Comparison of ENCODE assay signal across 7 cellular contexts in genomic region chr4:184328022-184328736, GRCh38.
DNase-seq lines count a peak whose midpoint lies in the region; ATAC-seq and TF ChIP-seq lines count a peak whose summit lies in the region.

No MANE protein-coding gene starts in this region.

- no peak overlapping the region for H3K4me2 ChIP-seq in H9 (ENCODE audit: insufficient read depth, insufficient read length, low read length)
- H3K4me2 ChIP-seq in hepatocyte, result no peak overlapping the region

- no peak for TF ChIP-seq CTCF in H9 (conservative IDR thresholded peaks at IDR 0.05)
- no peak for TF ChIP-seq CTCF in hepatocyte (IDR thresholded peaks at IDR 0.05; ENCODE audit: poor library complexity)

- H3K23me2 ChIP-seq in H9 (ENCODE audit: insufficient read length, low read depth, low read length, poor library complexity, severe bottlenecking), result no peaks in the 10 kb centered on the region

- H3K4me1 Mint-ChIP-seq in H9, result peaks cover 9 to 30% of the 10 kb centered on the region in 2 experiments; a peak in 3 of 4 replicates

- peaks cover 0 to 13% (median 5%) of the 10 kb centered on the region in 3 experiments; a peak in 4 of 7 replicates for H3K36me3 Mint-ChIP-seq in H9 (ENCODE audit: insufficient read depth in 1 of 3, low read depth in 3 of 3)

- peak; percentile 46; the same call in 1 of the 2 replicates for TF ChIP-seq POLR2A in Raji (IDR thresholded peaks at IDR 0.05; ENCODE audit: insufficient read depth, low read depth, low read length)

- DNase-seq in stimulated activated CD4-positive, alpha-beta T cell treated with anti-CD3 and anti-CD28 coated beads, Interleukin-15, amount 100 ng/mL, for 48 hours (ENCODE audit: low read depth in 2 of 2), result peak; percentile 32 to 41
- DNase-seq in NCI-H524 (lab: John Stamatoyannopoulos, UW), result no peak
- no peak for DNase-seq in H9
- DNase-seq in hepatocyte (ENCODE audit: low spot score), result no peak

- H2BK120ac ChIP-seq in H9 (ENCODE audit: low read depth, low read length, poor library complexity, severe bottlenecking), result no peak overlapping the region

- no peak overlapping the region for H2BK15ac ChIP-seq in H9 (ENCODE audit: low read depth, low read length)

- peaks cover 9 to 13% of the 10 kb centered on the region in 2 experiments; a peak in 3 of 5 replicates for H3K9me3 Mint-ChIP-seq in H9

- no peaks in the 10 kb centered on the region for H3K4me1 ChIP-seq in H9 (ENCODE audit: insufficient read depth, low read length)
- no peaks in the 10 kb centered on the region for H3K4me1 ChIP-seq in hepatocyte (ENCODE audit: insufficient read depth)

- H2BK12ac ChIP-seq in H9 (ENCODE audit: insufficient read length, low read depth, low read length), result no peak overlapping the region

- H3K14ac ChIP-seq in H9 (ENCODE audit: insufficient read depth, low read length), result no peak overlapping the region

- no peak overlapping the region for H3K27ac Mint-ChIP-seq in H9

- no peaks in the 10 kb centered on the region for H3K79me1 ChIP-seq in H9 (ENCODE audit: insufficient read depth, low read depth, low read length, poor library complexity, severe bottlenecking)

- no peak overlapping the region for H3T11ph ChIP-seq in H9 (ENCODE audit: low read length)

- H4K8ac ChIP-seq in H9 (replicated peaks; ENCODE audit: insufficient read length, low read depth, low read length), result no peak overlapping the region

- no peaks in the 10 kb centered on the region for H3K9me2 ChIP-seq in hepatocyte (replicated peaks; ENCODE audit: insufficient read depth)

- H3K27ac ChIP-seq in H9 (ENCODE audit: insufficient read length, low read depth, low read length), result no peak overlapping the region
- no peak overlapping the region for H3K27ac ChIP-seq in hepatocyte

- no peaks in the 10 kb centered on the region for H4K20me1 ChIP-seq in H9 (ENCODE audit: control insufficient read depth, insufficient read depth, insufficient read length)
- no peaks in the 10 kb centered on the region for H4K20me1 ChIP-seq in hepatocyte (ENCODE audit: insufficient read depth, poor library complexity, severe bottlenecking)

- no peak overlapping the region for H2BK5ac ChIP-seq in H9 (ENCODE audit: insufficient read length, low read length)

- H3K4me3 ChIP-seq in hepatocyte, result no peak overlapping the region

- no peak overlapping the region for H3K18ac ChIP-seq in H9 (ENCODE audit: insufficient read length, low read depth, low read length)

- no peaks in the 10 kb centered on the region for H3K36me3 ChIP-seq in hepatocyte (replicated peaks; ENCODE audit: insufficient read depth, low read depth)

- H3K9ac ChIP-seq in H9 (ENCODE audit: extremely low read depth, insufficient read length, low read length), result no peak overlapping the region

- H4K5ac ChIP-seq in H9 (ENCODE audit: insufficient read length, low read depth, low read length), result no peak overlapping the region

- no peak overlapping the region for H3K23ac ChIP-seq in H9 (ENCODE audit: insufficient read length, low read depth, low read length)

- H3K4me3 Mint-ChIP-seq in H9, result no peak overlapping the region

- H3K56ac ChIP-seq in H9 (ENCODE audit: insufficient read length, low read depth, low read length), result no peak overlapping the region

- no peak overlapping the region for H3K4ac ChIP-seq in H9 (ENCODE audit: low read depth, low read length)

- H3K27me3 Mint-ChIP-seq in H9 (ENCODE audit: low read depth), result no peaks in the 10 kb centered on the region

- H3K27me3 ChIP-seq in H9 (ENCODE audit: insufficient read depth, low read length) (no peaks in the 10 kb centered on the region), hepatocyte (no peaks in the 10 kb centered on the region)

- H2AFZ ChIP-seq in H9 (ENCODE audit: low read length) (no peak overlapping the region), hepatocyte (no peak overlapping the region)

- ATAC-seq in GM19023 (IDR thresholded peaks at IDR 0.05; ENCODE audit: unreplicated experiment) (peak; percentile 78), HG02759 (IDR thresholded peaks at IDR 0.05; ENCODE audit: unreplicated experiment) (peak; percentile 87)

- H2AK5ac ChIP-seq in H9 (ENCODE audit: insufficient read length, low read length), result no peak overlapping the region

- H3K9me3 ChIP-seq in H9 (ENCODE audit: control insufficient read depth, low read depth, low read length) (no peaks in the 10 kb centered on the region), hepatocyte (ENCODE audit: low read depth) (no peaks in the 10 kb centered on the region)

- WGBS in H9 (ENCODE audit: extremely low coverage, insufficient read length, low lambda C conversion rate), result no CpG with 5 or more reads among the region's 7 CpGs
- 85% methylated on average over 7 of the region's 7 CpGs for WGBS in hepatocyte (ENCODE audit: low lambda C conversion rate, missing lambda C conversion rate)

- no peak overlapping the region for H4K91ac ChIP-seq in H9 (ENCODE audit: insufficient read length, low read depth, low read length)

- no peak overlapping the region for H2BK20ac ChIP-seq in H9 (ENCODE audit: low read depth, low read length, poor library complexity, severe bottlenecking)

- no peaks in the 10 kb centered on the region for H3K79me2 ChIP-seq in H9 (ENCODE audit: insufficient read depth, low read length)
- H3K79me2 ChIP-seq in hepatocyte, result no peaks in the 10 kb centered on the region

Comparison
In these comparisons a context has a peak if more than half of its experiments do, and no peak if none do; other contexts are left out.
1. DNase-seq: peak in stimulated activated CD4-positive, alpha-beta T cell treated with anti-CD3 and anti-CD28 coated beads, Interleukin-15, amount 100 ng/mL, for 48 hours (2 of 2); none in NCI-H524 (0 of 2), H9 (single experiment) and hepatocyte (single experiment).